In the genomic region with DNA sequence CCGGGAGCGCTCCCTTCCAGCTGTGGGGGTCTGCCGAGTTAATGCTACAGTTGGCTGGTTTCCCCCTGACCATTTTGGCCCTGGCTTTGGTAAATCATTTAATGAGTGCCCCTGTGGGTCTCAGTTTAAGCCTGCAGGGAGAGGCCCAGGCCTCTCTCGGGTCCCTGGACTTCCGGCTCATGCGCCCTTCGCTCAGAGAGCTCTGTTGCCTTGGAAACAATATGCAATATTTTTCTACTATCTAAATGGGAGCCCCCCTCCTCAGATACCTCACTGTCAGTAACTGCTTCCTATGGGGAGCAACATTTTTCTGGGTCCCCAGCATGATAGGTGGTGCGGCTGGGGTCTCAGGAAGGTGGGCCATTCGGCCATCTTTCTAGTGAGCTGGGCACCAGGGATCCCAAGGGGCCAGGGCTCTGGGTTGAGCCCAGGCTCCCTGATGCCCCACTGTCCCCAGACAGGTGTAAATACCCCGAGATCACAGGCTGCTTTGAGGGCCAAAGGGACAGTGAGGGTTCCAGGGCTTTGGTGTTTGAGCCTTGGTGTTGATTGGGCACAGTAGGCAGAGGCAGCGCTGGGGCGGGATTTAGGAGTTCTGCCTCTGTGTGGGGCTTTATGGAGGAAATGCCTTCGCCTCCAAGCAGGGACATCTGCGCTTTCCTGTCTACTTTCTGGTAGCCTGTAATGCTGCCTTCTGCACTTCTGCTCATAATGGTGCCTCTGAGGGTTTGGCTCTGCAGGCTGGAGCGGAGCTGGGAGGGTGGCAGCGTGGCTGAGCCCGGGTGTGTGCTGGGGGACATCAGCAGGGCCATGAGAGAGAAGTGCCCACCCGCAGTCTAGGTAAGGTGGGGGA, we compare ENCODE assay signal across 1 cellular context.
TF ChIP-seq lines count a peak whose summit lies in the region.

No MANE protein-coding gene starts in this region.

TF ChIP-seq in H1, 55 proteins besides CTCF, POLR2A, EP300 and RAD21:
- no peak for TF ChIP-seq RBBP5 (IDR thresholded peaks at IDR 0.05; ENCODE audit: borderline replicate concordance, low read depth, low read length)
- TF ChIP-seq RFX5 (IDR thresholded peaks at IDR 0.05; ENCODE audit: borderline replicate concordance, low read depth, low read length), result no peak
- TF ChIP-seq KDM4A (IDR thresholded peaks at IDR 0.05; ENCODE audit: low read depth, low read length, severe bottlenecking), result no peak
- TF ChIP-seq POLR2AphosphoS5 (IDR thresholded peaks at IDR 0.05; ENCODE audit: low read depth, low read length), result no peak
- TF ChIP-seq YY1 (IDR thresholded peaks at IDR 0.05; ENCODE audit: low read depth, low read length), result no peak
- no peak for TF ChIP-seq SUZ12 (IDR thresholded peaks at IDR 0.05; ENCODE audit: low read length)
